Comparison of ENCODE assay signal across 8 cellular contexts in genomic region chr2:26035110-26035728, GRCh38. TPM values are rescaled to one million over a fixed set of nuclear protein-coding genes. Genes with fewer than 3 reads are reported as not detected.
DNase-seq lines count a peak whose midpoint lies in the region; ATAC-seq, FAIRE-seq and TF ChIP-seq lines count a peak whose summit lies in the region.

No MANE protein-coding gene starts in this region.

- no peak for TF ChIP-seq POLR2A in A549 (IDR thresholded peaks at IDR 0.05; ENCODE audit: low read length)
- TF ChIP-seq POLR2A in right lobe of liver (IDR thresholded peaks at IDR 0.05) = no peak
- TF ChIP-seq POLR2A in thyroid gland (IDR thresholded peaks at IDR 0.05) = no peak

- H3K79me2 ChIP-seq in astrocyte (ENCODE audit: insufficient read depth, low read length) = peaks cover 69% of the 10 kb centered on the region

- peak overlapping the region; percentile 95 for H3K9ac ChIP-seq in astrocyte (ENCODE audit: low read length)

- no peak for FAIRE-seq in A549 (lab: Jason Lieb, UNC)
- no peak for FAIRE-seq in astrocyte (lab: Jason Lieb, UNC)

- peak overlapping the region; percentile 92 for H3K27ac Mint-ChIP-seq in astrocyte (ENCODE audit: unreplicated experiment)

- H3K9me3 ChIP-seq in A549 (no peaks in the 10 kb centered on the region), HEK293 (ENCODE audit: control insufficient read depth, insufficient read depth, low read depth, low read length) (no peaks in the 10 kb centered on the region), astrocyte (ENCODE audit: insufficient read depth, low read depth, low read length) (no peaks in the 10 kb centered on the region), right lobe of liver (no peaks in the 10 kb centered on the region), thyroid gland (no peaks in the 10 kb centered on the region)

- no peak for TF ChIP-seq RAD21 in A549 (conservative IDR thresholded peaks at IDR 0.05 in 1 of 2, IDR thresholded peaks at IDR 0.05 in 1 of 2)

- ATAC-seq in A549 = no peak
- no peak for ATAC-seq in right lobe of liver
- no peak for ATAC-seq in HG03025 (IDR thresholded peaks at IDR 0.05; ENCODE audit: low FRiP score, unreplicated experiment)

- H3K4me2 ChIP-seq in A549 (peak overlapping the region; percentile 69), astrocyte (ENCODE audit: low read length) (peak overlapping the region; percentile 93)

- DNase-seq in A549 (ENCODE audit: low read depth in 1 of 2, low spot score in 1 of 2) = no peak
- no peak for DNase-seq in astrocyte (ENCODE audit: low read depth)
- DNase-seq in right lobe of liver = no peak
- no peak for DNase-seq in thyroid gland
- no peak for DNase-seq in HuH-7 (ENCODE audit: low spot score)
- no peak for DNase-seq in NCI-H446 (lab: John Stamatoyannopoulos, UW)

- peaks cover 54% of the 10 kb centered on the region for H4K20me1 ChIP-seq in astrocyte (ENCODE audit: insufficient read depth, low read length)

- H2AFZ ChIP-seq in astrocyte (ENCODE audit: low read depth, low read length) = no peak overlapping the region

- intact Hi-C loops in right lobe of liver (cut with DNase I) = no loop called here
- intact Hi-C loops in thyroid gland (cut with DNase I) = no loop called here

- no peaks in the 10 kb centered on the region for H3K9me3 Mint-ChIP-seq in astrocyte (ENCODE audit: unreplicated experiment)

- no peaks in the 10 kb centered on the region for H3K27me3 ChIP-seq in astrocyte (ENCODE audit: insufficient read depth, low read length)
- H3K27me3 ChIP-seq in right lobe of liver = no peaks in the 10 kb centered on the region
- H3K27me3 ChIP-seq in thyroid gland = no peaks in the 10 kb centered on the region

- no peaks in the 10 kb centered on the region for H3K27me3 Mint-ChIP-seq in astrocyte (ENCODE audit: low read depth, unreplicated experiment)

- CTCF ChIA-PET in A549 (lab: Yijun Ruan, JAX) (interaction anchor here (0.8 to 7.2 kb wide), 19 partner anchors 11 to 110 kb away, joined by 3 to 52 read pairs (median 5); no protein-coding TSS in a partner anchor), HEK293 (lab: Yijun Ruan, JAX) (interaction anchor here (0.6 to 1.8 kb wide), 9 partner anchors 18 to 110 kb away, joined by 3 to 9 read pairs (median 4); no protein-coding TSS in a partner anchor)

- 2% methylated on average over 11 of the region's 11 CpGs for WGBS in A549 (ENCODE audit: missing lambda C conversion rate)
- 2% methylated on average over 11 of the region's 11 CpGs for WGBS in right lobe of liver (ENCODE audit: insufficient coverage, low coverage, low lambda C conversion rate, missing lambda C conversion rate)
- 3% methylated on average over 11 of the region's 11 CpGs for WGBS in thyroid gland, 2 donors

- POLR2A ChIA-PET in A549 (lab: Yijun Ruan, JAX) (interaction anchor here (0.6 to 3.9 kb wide), 10 partner anchors 18 to 62 kb away, joined by 3 to 38 read pairs (median 8); no protein-coding TSS in a partner anchor), HEK293 (lab: Yijun Ruan, JAX) (interaction anchor here (0.7 to 3.1 kb wide), 12 partner anchors 9 to 52 kb away, joined by 3 to 24 read pairs (median 6); no protein-coding TSS in a partner anchor)

- peak overlapping the region; percentile 92 for H3K4me3 ChIP-seq in A549
- H3K4me3 ChIP-seq in HEK293 (ENCODE audit: low read depth, low read length) = peak overlapping the region; percentile 92
- H3K4me3 ChIP-seq in astrocyte (ENCODE audit: insufficient read depth, low read depth, low read length) = peak overlapping the region; percentile 97
- peak overlapping the region; percentile 80 to 94 (median 84) for H3K4me3 ChIP-seq in right lobe of liver
- peak overlapping the region; percentile 49 to 96 (median 72) for H3K4me3 ChIP-seq in thyroid gland (replicated peaks in 1 of 3)

- peak overlapping the region; percentile 97 for H3K4me3 Mint-ChIP-seq in astrocyte (ENCODE audit: unreplicated experiment)

- peaks cover 5% of the 10 kb centered on the region for H3K4me1 Mint-ChIP-seq in astrocyte (ENCODE audit: low read depth, unreplicated experiment)

- no peak for TF ChIP-seq EP300 in A549 (IDR thresholded peaks at IDR 0.05)

- H3K27ac ChIP-seq in A549 = peak overlapping the region; percentile 88 to 95
- peak overlapping the region; percentile 90; the same call in 1 of the 2 replicates for H3K27ac ChIP-seq in HEK293 (ENCODE audit: extremely low read depth, low read depth, low read length)
- peak overlapping the region; percentile 94 for H3K27ac ChIP-seq in astrocyte (ENCODE audit: low read depth, low read length)
- H3K27ac ChIP-seq in right lobe of liver = peak overlapping the region in 2 of 3 donors; percentile 85 to 92
- peak overlapping the region in 2 of 3 donors; percentile 82 to 97 for H3K27ac ChIP-seq in thyroid gland

- peaks cover 37% of the 10 kb centered on the region for H3K4me1 ChIP-seq in A549
- peaks cover 3% of the 10 kb centered on the region; the same call in 1 of the 2 replicates for H3K4me1 ChIP-seq in HEK293 (ENCODE audit: control insufficient read depth, insufficient read depth, low read length)
- H3K4me1 ChIP-seq in astrocyte (ENCODE audit: insufficient read depth, low read length) = peaks cover 4% of the 10 kb centered on the region
- peaks cover 0 to 18% (median 6%) of the 10 kb centered on the region in 4 donors for H3K4me1 ChIP-seq in right lobe of liver
- H3K4me1 ChIP-seq in thyroid gland = peaks cover 14 to 30% of the 10 kb centered on the region in 2 donors

- no peak for TF ChIP-seq CTCF in A549 (IDR thresholded peaks at IDR 0.05)
- TF ChIP-seq CTCF in HEK293 (tag by site-specific recombination; IDR thresholded peaks at IDR 0.05) = no peak
- TF ChIP-seq CTCF in astrocyte (IDR thresholded peaks at IDR 0.05; ENCODE audit: insufficient read depth, low read depth, low read length) = no peak
- TF ChIP-seq CTCF in right lobe of liver (IDR thresholded peaks at IDR 0.05) = no peak
- no peak for TF ChIP-seq CTCF in thyroid gland (IDR thresholded peaks at IDR 0.05)

- H3K36me3 Mint-ChIP-seq in astrocyte (ENCODE audit: low read depth, unreplicated experiment) = no peaks in the 10 kb centered on the region

- H3K36me3 ChIP-seq in HEK293 (ENCODE audit: control insufficient read depth in 2 of 2, insufficient read depth in 1 of 2, low read length in 2 of 2) = peaks cover 0 to 6% of the 10 kb centered on the region in 2 experiments; a peak in 2 of 3 replicates
- peaks cover 2% of the 10 kb centered on the region for H3K36me3 ChIP-seq in astrocyte (ENCODE audit: insufficient read depth, low read length)
- H3K36me3 ChIP-seq in right lobe of liver = no peaks in the 10 kb centered on the region
- no peaks in the 10 kb centered on the region for H3K36me3 ChIP-seq in thyroid gland

TF ChIP-seq in A549, 52 proteins besides CTCF, POLR2A, EP300 and RAD21:
- TF ChIP-seq HOXB13 (CRISPR knock-in tag; IDR thresholded peaks at IDR 0.05; ENCODE audit: low read depth) = no peak
TF ChIP-seq in A549: peak in this region for 0.

TF ChIP-seq in HEK293, 187 proteins besides CTCF, POLR2A, EP300 and RAD21:
- no peak for TF ChIP-seq ZNF670 (tag by site-specific recombination; IDR thresholded peaks at IDR 0.05; ENCODE audit: low read depth)
- peak; percentile 92 for TF ChIP-seq PRDM1 (tag by site-specific recombination; IDR thresholded peaks at IDR 0.05)

RNA-seq across cellular contexts. Expression of gene RAB10, which starts 1.3 kb away (rescaled TPM):
- 332 and 692 TPM in 2 replicates for polyA plus RNA-seq in A549 (2011; rRNA removed)
- 132 and 139 TPM in 2 replicates for polyA plus RNA-seq in A549 (2012; cell fraction: cytosol; rRNA removed)
- 112 and 147 TPM in 2 replicates for polyA plus RNA-seq in A549 (2012; cell fraction: nucleus; rRNA removed)
- 256 to 289 TPM (median 272 TPM) in 3 replicates for polyA plus RNA-seq in A549 (2017; fragmentation: RNase III; extraction: RNeasy Plus Mini Kit Qiagen cat#74134 plus additional on column Dnase treatment)
- 108 and 123 TPM in 2 replicates for polyA minus RNA-seq in A549 (2011; rRNA and poly(A)+ RNA removed)
- total RNA-seq in astrocyte = 174 and 192 TPM in 2 replicates
- total RNA-seq in right lobe of liver = 10 to 100 TPM; 41.6 to 95.1 (median 70.6) TPM
- total RNA-seq in thyroid gland = 100 to 1,000 TPM in 3 of 4 donors, 10 to 100 TPM in 1; 89.5 to 140 (median 134) TPM

RNA-seq across cellular contexts. Expression of gene KIF3C, which starts 52.9 kb away (rescaled TPM):
- 17.1 and 20.1 TPM in 2 replicates for polyA plus RNA-seq in A549 (2011; rRNA removed)
- 18.2 and 20.9 TPM in 2 replicates for polyA plus RNA-seq in A549 (2012; cell fraction: cytosol; rRNA removed)
- 20.5 and 20.6 TPM in 2 replicates for polyA plus RNA-seq in A549 (2012; cell fraction: nucleus; rRNA removed)
- polyA plus RNA-seq in A549 (2017; fragmentation: RNase III; extraction: RNeasy Plus Mini Kit Qiagen cat#74134 plus additional on column Dnase treatment) = 57.4 to 80.8 TPM (median 77.4 TPM) in 3 replicates
- polyA minus RNA-seq in A549 (2011; rRNA and poly(A)+ RNA removed) = 34.3 and 36.5 TPM in 2 replicates
- 37.6 and 38.7 TPM in 2 replicates for total RNA-seq in astrocyte
- total RNA-seq in right lobe of liver = 1 to 10 TPM in 3 of 6 experiments, under 1 TPM in 3; 0.88 to 2.2 (median 1.0) TPM
- total RNA-seq in thyroid gland = 10 to 100 TPM in 3 of 4 donors, 1 to 10 TPM in 1; 9.9 to 13.8 (median 11.7) TPM
